ENCODE assay signal across 13 cellular contexts in the genomic region with DNA sequence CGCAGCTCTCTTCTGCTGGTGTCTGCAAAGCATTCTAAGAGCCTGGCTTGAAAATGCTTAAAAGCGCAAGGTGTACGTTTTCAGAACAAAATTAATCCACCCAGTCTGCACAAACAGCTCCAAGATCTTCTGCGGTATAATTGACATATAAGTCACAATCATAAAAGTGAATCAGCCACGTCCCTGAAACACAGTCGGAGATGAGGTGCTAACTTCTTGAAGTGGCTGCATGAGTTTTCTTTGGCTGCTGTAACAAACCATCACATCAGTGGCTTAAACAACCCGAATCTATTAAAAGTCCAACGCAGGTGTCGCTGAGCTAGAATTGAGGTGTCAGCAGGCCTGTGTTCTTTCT. TPM values are rescaled to one million over a fixed set of nuclear protein-coding genes. Genes with fewer than 3 reads are reported as not detected.
DNase-seq lines count a peak whose midpoint lies in the region; ATAC-seq, FAIRE-seq and TF ChIP-seq lines count a peak whose summit lies in the region.
"Had no signal": no experiment of that assay in that cellular context is flagged by ENCODE, and none has a peak within 500 bp of the region (broad histone marks: within the 10 kb centered on the region; RNA-seq: fewer than 3 reads in every experiment).

No MANE protein-coding gene starts in this region.

- H3K4me3 ChIP-seq in HepG2 (replicated peaks in 1 of 3; ENCODE audit: insufficient read depth in 1 of 3, low read depth in 2 of 3, low read length in 3 of 3) (no peak overlapping the region), right lobe of liver (no peak overlapping the region), hepatocyte (no peak overlapping the region)

- no peak for DNase-seq in HepG2 (ENCODE audit: low spot score)
- no peak for DNase-seq in right lobe of liver
- DNase-seq in T-cell: peak in 3 of 34 experiments; percentile 6 to 34 (median 31)
- DNase-seq in hepatocyte (ENCODE audit: low spot score): no peak
- DNase-seq in putamen (ENCODE audit: low spot score): no peak
- no peak for DNase-seq in osteocyte (ENCODE audit: extremely low spot score, unreplicated experiment)
- DNase-seq in OCI-M2 (lab: John Stamatoyannopoulos, UW; ENCODE audit: unreplicated experiment): no peak
- DNase-seq: foreskin fibroblast, left ventricle myocardium superior, naive B cell had no signal

- peak; percentile 36 for FAIRE-seq in HepG2 (lab: Jason Lieb, UNC)
- FAIRE-seq: endometrium had no signal

- TF ChIP-seq EP300 in HepG2 (IDR thresholded peaks at IDR 0.05; ENCODE audit: low read depth in 2 of 2, low read length in 2 of 2) (no peak), HepG2 (CRISPR knock-in tag; IDR thresholded peaks at IDR 0.05; ENCODE audit: borderline replicate concordance) (no peak)

- H3K9me3 Mint-ChIP-seq in T-cell (no peaks in the 10 kb centered on the region), osteocyte (ENCODE audit: unreplicated experiment) (no peaks in the 10 kb centered on the region)
- H3K9me3 Mint-ChIP-seq: naive B cell had no signal

- in situ Hi-C loops in HepG2 (cut with HindIII; ENCODE audit: extremely low pct_ligation_motif_present, low pct_unique_long_range_greater_than_20kb): no loop called here

- H4K20me1 ChIP-seq in HepG2 (ENCODE audit: insufficient read depth, low read length): no peaks in the 10 kb centered on the region
- H4K20me1 ChIP-seq in hepatocyte (ENCODE audit: insufficient read depth, poor library complexity, severe bottlenecking): no peaks in the 10 kb centered on the region

- H2AFZ ChIP-seq in HepG2 (ENCODE audit: low read length) (no peak overlapping the region), hepatocyte (no peak overlapping the region)

- H3K9ac ChIP-seq in HepG2 (ENCODE audit: insufficient read depth, low read depth, low read length): no peak overlapping the region
- H3K9ac ChIP-seq: KMS-11 had no signal

- H3K9me3 ChIP-seq in HepG2 (ENCODE audit: low read length) (no peaks in the 10 kb centered on the region), right lobe of liver (no peaks in the 10 kb centered on the region), hepatocyte (ENCODE audit: low read depth) (no peaks in the 10 kb centered on the region)

- H3K27ac ChIP-seq in HepG2 (ENCODE audit: extremely low read length, insufficient read depth, low read length) (no peak overlapping the region), right lobe of liver (no peak overlapping the region), hepatocyte (peak overlapping the region; percentile 71)
- H3K27ac ChIP-seq: KMS-11 had no signal

- 73% methylated on average over 9 of the region's 9 CpGs for WGBS in HepG2 (ENCODE audit: low lambda C conversion rate)
- 84% methylated on average over 8 of the region's 9 CpGs for WGBS in right lobe of liver (ENCODE audit: insufficient coverage, low coverage, low lambda C conversion rate, missing lambda C conversion rate)
- WGBS in hepatocyte (ENCODE audit: low lambda C conversion rate, missing lambda C conversion rate): 78% methylated on average over 9 of the region's 9 CpGs

- H3K27ac Mint-ChIP-seq in T-cell: peak overlapping the region; percentile 96 to 97
- H3K27ac Mint-ChIP-seq in osteocyte (ENCODE audit: unreplicated experiment): no peak overlapping the region

- H3K36me3 Mint-ChIP-seq in T-cell (no peaks in the 10 kb centered on the region), osteocyte (ENCODE audit: unreplicated experiment) (no peaks in the 10 kb centered on the region)
- H3K36me3 Mint-ChIP-seq: naive B cell had no signal

- H3K4me2 ChIP-seq in HepG2 (ENCODE audit: low read depth, low read length) (no peak overlapping the region), hepatocyte (peak overlapping the region; percentile 62)
- H3K4me2 ChIP-seq: KMS-11 had no signal

- H3K27me3 Mint-ChIP-seq in T-cell (no peaks in the 10 kb centered on the region), osteocyte (ENCODE audit: unreplicated experiment) (no peaks in the 10 kb centered on the region)

- H3K36me3 ChIP-seq in HepG2 (replicated peaks in 1 of 2; ENCODE audit: control insufficient read depth in 1 of 2, insufficient read depth in 2 of 2, low read length in 2 of 2) (no peaks in the 10 kb centered on the region), right lobe of liver (no peaks in the 10 kb centered on the region), hepatocyte (replicated peaks; ENCODE audit: insufficient read depth, low read depth) (no peaks in the 10 kb centered on the region)

- ATAC-seq in HepG2: no peak
- ATAC-seq in right lobe of liver: no peak
- ATAC-seq in T-cell (replicated peaks in 1 of 4): peak in 1 of 4 experiments; percentile 47
- ATAC-seq in GM21723 (IDR thresholded peaks at IDR 0.05; ENCODE audit: unreplicated experiment): no peak
- ATAC-seq: left ventricle myocardium superior had no signal

- TF ChIP-seq RAD21 in HepG2 (CRISPR knock-in tag; IDR thresholded peaks at IDR 0.05): no peak

- POLR2A ChIA-PET in HepG2 (lab: Yijun Ruan, JAX): no interaction called here
- POLR2A ChIA-PET in T-cell (lab: Charles Lee): interaction anchor here (0.6 to 3.7 kb wide), 20 partner anchors 10 to 210 kb away, joined by 3 to 18 read pairs (median 6); a partner anchor contains a TSS

- H3K4me1 Mint-ChIP-seq in T-cell: peaks cover 78 to 89% (median 79%) of the 10 kb centered on the region in 3 donors
- H3K4me1 Mint-ChIP-seq in osteocyte (ENCODE audit: unreplicated experiment): peaks cover 7% of the 10 kb centered on the region

- CTCF ChIA-PET in HepG2 (lab: Yijun Ruan, JAX; ENCODE audit: low intra/inter-chr PET ratio, low total read pairs): no interaction called here
- CTCF ChIA-PET in T-cell (lab: Charles Lee): interaction anchor here (0.9 to 2.4 kb wide), 11 partner anchors 8 to 474 kb away, joined by 3 to 17 read pairs (median 4); a partner anchor contains a TSS

- TF ChIP-seq POLR2A in HepG2 (IDR thresholded peaks at IDR 0.05; ENCODE audit: insufficient read depth in 1 of 2, low read depth in 2 of 2, low read length in 2 of 2) (no peak), right lobe of liver (IDR thresholded peaks at IDR 0.05) (no peak)

- H3K27me3 ChIP-seq in HepG2 (ENCODE audit: control insufficient read depth in 1 of 2, insufficient read depth in 2 of 2, low read length in 2 of 2) (peaks cover 0 to 23% of the 10 kb centered on the region in 2 experiments; a peak in 2 of 5 replicates), right lobe of liver (no peaks in the 10 kb centered on the region), hepatocyte (no peaks in the 10 kb centered on the region)

- no peaks in the 10 kb centered on the region for H3K9me2 ChIP-seq in hepatocyte (replicated peaks; ENCODE audit: insufficient read depth)

- H3K79me2 ChIP-seq in HepG2 (ENCODE audit: insufficient read depth, low read length) (no peaks in the 10 kb centered on the region), hepatocyte (no peaks in the 10 kb centered on the region)

- intact Hi-C loops in HepG2 (cut with micrococcal nuclease; ENCODE audit: unreplicated experiment): no loop called here
- intact Hi-C loops in right lobe of liver (cut with DNase I): no loop called here

- BruUV-seq in HepG2 (replicated peaks; lab: Mats Ljungman, UMichigan): no TSS peak

- H3K4me1 ChIP-seq in HepG2 (ENCODE audit: insufficient read depth, low read length): peaks cover 8% of the 10 kb centered on the region; the same call in 1 of the 2 replicates
- no peaks in the 10 kb centered on the region for H3K4me1 ChIP-seq in right lobe of liver
- H3K4me1 ChIP-seq in hepatocyte (ENCODE audit: insufficient read depth): peaks cover 17% of the 10 kb centered on the region

- no peak for TF ChIP-seq CTCF in HepG2 (CRISPR knock-in tag; IDR thresholded peaks at IDR 0.05)
- TF ChIP-seq CTCF in right lobe of liver (IDR thresholded peaks at IDR 0.05): no peak
- no peak for TF ChIP-seq CTCF in hepatocyte (IDR thresholded peaks at IDR 0.05; ENCODE audit: poor library complexity)
- no peak for TF ChIP-seq CTCF in osteocyte (IDR thresholded peaks at IDR 0.05)

- H3K4me3 Mint-ChIP-seq in T-cell (peak overlapping the region; percentile 65 to 74 (median 71)), osteocyte (ENCODE audit: unreplicated experiment) (no peak overlapping the region)
- H3K4me3 Mint-ChIP-seq: naive B cell had no signal

RNA-seq across cellular contexts. Expression of a gene that starts 32.6 kb away (rescaled TPM):
- total RNA-seq in HepG2 (2016; rRNA removed; fragmentation: Illumina TruSeq; extraction: Trizol) (0.15 and 0.21 TPM in 2 replicates), right lobe of liver (1 to 10 TPM; 1.4 to 9.4 (median 2.5) TPM), T-cell (100 to 1,000 TPM; 209 to 424 (median 294) TPM), hepatocyte (14.6 and 15.9 TPM in 2 replicates), osteocyte (35.1 and 37.1 TPM in 2 replicates)
- total RNA-seq in HepG2 (2016; cell fraction: cytosol; rRNA removed; fragmentation: Illumina TruSeq; extraction: Trizol; ENCODE audit: low read depth): not detected in 2 replicates
- 0.12 and 0.15 TPM in 2 replicates for total RNA-seq in HepG2 (2016; cell fraction: insoluble cytoplasmic fraction; rRNA removed; fragmentation: Illumina TruSeq; extraction: Trizol)
- 0.14 and 0.15 TPM in 2 replicates for total RNA-seq in HepG2 (2016; cell fraction: membrane; rRNA removed; fragmentation: Illumina TruSeq; extraction: Trizol)
- total RNA-seq in HepG2 (2016; cell fraction: nucleus; rRNA removed; fragmentation: Illumina TruSeq; extraction: Trizol): 0.16 and 0.25 TPM in 2 replicates
- polyA plus RNA-seq in HepG2 (2011; rRNA removed) (0.07 and 0.08 TPM in 2 replicates), hepatocyte (30.0 and 40.3 TPM in 2 replicates)
- 0.05 and 0.09 TPM in 2 replicates for polyA plus RNA-seq in HepG2 (2011; cell fraction: cytosol; rRNA removed)
- polyA plus RNA-seq in HepG2 (2011; cell fraction: nucleus; rRNA removed): 0.06 and 0.14 TPM in 2 replicates
- 0.05 TPM in 1 of 2 replicates, not detected in the other for polyA plus RNA-seq in HepG2 (2012)
- 0.03 and 0.06 TPM in 2 replicates for polyA plus RNA-seq in HepG2 (2016; cell fraction: cytosol; fragmentation: Illumina TruSeq; extraction: Trizol; ENCODE audit: low read depth)
- 0.19 and 0.28 TPM in 2 replicates for polyA plus RNA-seq in HepG2 (2016; cell fraction: insoluble cytoplasmic fraction; fragmentation: Illumina TruSeq; extraction: Trizol; ENCODE audit: low read depth)
- polyA plus RNA-seq in HepG2 (2016; cell fraction: membrane; fragmentation: Illumina TruSeq; extraction: Trizol; ENCODE audit: low read depth): 0.09 and 0.15 TPM in 2 replicates
- 0.21 and 0.36 TPM in 2 replicates for polyA plus RNA-seq in HepG2 (2016; cell fraction: nucleus; fragmentation: Illumina TruSeq; extraction: Trizol; ENCODE audit: insufficient read depth, low read depth)
- not detected in 2 replicates for polyA minus RNA-seq in HepG2 (2011; rRNA and poly(A)+ RNA removed; ENCODE audit: low replicate concordance)
- polyA minus RNA-seq in HepG2 (2011; cell fraction: cytosol; rRNA and poly(A)+ RNA removed): not detected in 2 replicates
- polyA minus RNA-seq in HepG2 (2011; cell fraction: nucleus; rRNA and poly(A)+ RNA removed): not detected in 2 replicates
